ENCODE assay signal across 8 cellular contexts in genomic region chr3:14425574-14426304, GRCh38. TPM values are rescaled to one million over a fixed set of nuclear protein-coding genes. Genes with fewer than 3 reads are reported as not detected.
DNase-seq lines count a peak whose midpoint lies in the region; ATAC-seq and TF ChIP-seq lines count a peak whose summit lies in the region.

No MANE protein-coding gene starts in this region.

- no peak for TF ChIP-seq POLR2A in uterus (IDR thresholded peaks at IDR 0.05)

- no peaks in the 10 kb centered on the region for H3K4me1 ChIP-seq in uterus

- intact Hi-C loops in uterus (cut with DNase I; ENCODE audit: low total_unique reads), result no loop called here

- H3K27me3 ChIP-seq in uterus, result no peaks in the 10 kb centered on the region

- no peaks in the 10 kb centered on the region for H3K36me3 ChIP-seq in uterus

- H3K9me3 ChIP-seq in uterus, result no peaks in the 10 kb centered on the region

- no peak overlapping the region for H3K4me3 ChIP-seq in uterus

- no peak overlapping the region for H3K27ac ChIP-seq in uterus

- no peak for TF ChIP-seq CTCF in uterus (IDR thresholded peaks at IDR 0.05)

- DNase-seq in stimulated activated CD4-positive, alpha-beta T cell treated with anti-CD3 and anti-CD28 coated beads, Interleukin-1b, Interleukin-23, amount 100 ng/mL, for 48 hours, result peak; percentile 22
- DNase-seq in stimulated activated CD4-positive, alpha-beta T cell treated with anti-CD3 and anti-CD28 coated beads, Interleukin-2, amount 100 ng/mL, for 48 hours, result no peak
- peak in 3 of 5 experiments; percentile 34 to 78 (median 69) for DNase-seq in T-helper 2 cell
- DNase-seq in germinal center (ENCODE audit: low spot score), result peak; percentile 74
- DNase-seq in uterus, result no peak
- DNase-seq in RPMI8226, result no peak
- no peak for DNase-seq in AG08396 (ENCODE audit: low spot score)

- ATAC-seq in HG03066 (IDR thresholded peaks at IDR 0.05; ENCODE audit: low read depth, unreplicated experiment), result peak; percentile 45

RNA-seq across cellular contexts. Expression of gene SLC6A6, which starts 23.3 kb away (rescaled TPM):
- total RNA-seq in uterus, result 10 to 100 TPM; 15.9 to 37.5 (median 18.0) TPM

Comparison
In these comparisons a context has a peak if more than half of its experiments do, and no peak if none do; other contexts are left out.
1. DNase-seq: peak in stimulated activated CD4-positive, alpha-beta T cell treated with anti-CD3 and anti-CD28 coated beads, Interleukin-1b, Interleukin-23, amount 100 ng/mL, for 48 hours (single experiment), T-helper 2 cell (3 of 5) and germinal center (single experiment); none in stimulated activated CD4-positive, alpha-beta T cell treated with anti-CD3 and anti-CD28 coated beads, Interleukin-2, amount 100 ng/mL, for 48 hours (0 of 2), uterus (0 of 2), RPMI8226 (single experiment) and AG08396 (single experiment).